ENCODE assay signal across 1 cellular context in the genomic region with DNA sequence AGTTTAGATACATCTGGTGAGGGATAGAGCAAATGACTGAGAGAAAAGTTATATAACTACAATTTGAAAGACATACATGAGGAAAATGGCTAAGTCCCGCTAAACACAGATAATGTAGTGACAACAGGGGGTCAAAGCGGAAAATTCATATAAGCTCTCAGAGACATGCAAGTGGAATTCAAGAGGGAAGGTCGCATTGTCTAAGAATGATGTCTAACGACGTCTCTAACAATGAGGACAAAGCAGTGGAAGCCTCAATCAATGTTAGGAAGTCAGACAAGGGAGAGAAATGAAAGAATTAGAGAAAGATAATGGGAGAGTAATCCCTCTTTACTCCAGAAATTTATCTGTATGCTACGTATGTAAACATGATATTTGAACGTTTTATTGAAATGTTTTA.
TF ChIP-seq lines count a peak whose summit lies in the region.

No MANE protein-coding gene starts in this region.

TF ChIP-seq in K562, 482 proteins besides CTCF, POLR2A, EP300 and RAD21 (continued from another document):
- TF ChIP-seq, protein P1, sequence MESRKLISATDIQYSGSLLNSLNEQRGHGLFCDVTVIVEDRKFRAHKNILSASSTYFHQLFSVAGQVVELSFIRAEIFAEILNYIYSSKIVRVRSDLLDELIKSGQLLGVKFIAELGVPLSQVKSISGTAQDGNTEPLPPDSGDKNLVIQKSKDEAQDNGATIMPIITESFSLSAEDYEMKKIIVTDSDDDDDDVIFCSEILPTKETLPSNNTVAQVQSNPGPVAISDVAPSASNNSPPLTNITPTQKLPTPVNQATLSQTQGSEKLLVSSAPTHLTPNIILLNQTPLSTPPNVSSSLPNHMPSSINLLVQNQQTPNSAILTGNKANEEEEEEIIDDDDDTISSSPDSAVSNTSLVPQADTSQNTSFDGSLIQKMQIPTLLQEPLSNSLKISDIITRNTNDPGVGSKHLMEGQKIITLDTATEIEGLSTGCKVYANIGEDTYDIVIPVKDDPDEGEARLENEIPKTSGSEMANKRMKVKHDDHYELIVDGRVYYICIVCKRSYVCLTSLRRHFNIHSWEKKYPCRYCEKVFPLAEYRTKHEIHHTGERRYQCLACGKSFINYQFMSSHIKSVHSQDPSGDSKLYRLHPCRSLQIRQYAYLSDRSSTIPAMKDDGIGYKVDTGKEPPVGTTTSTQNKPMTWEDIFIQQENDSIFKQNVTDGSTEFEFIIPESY (CRISPR knock-in tag; IDR thresholded peaks at IDR 0.05), result peak; percentile 65
- no peak for TF ChIP-seq HDGF (IDR thresholded peaks at IDR 0.05)
